ENCODE assay signal across 12 cellular contexts in genomic region chr17:77129568-77130301, GRCh38. TPM values are rescaled to one million over a fixed set of nuclear protein-coding genes. Genes with fewer than 3 reads are reported as not detected.
DNase-seq lines count a peak whose midpoint lies in the region; ATAC-seq and TF ChIP-seq lines count a peak whose summit lies in the region.
"Had no signal": no experiment of that assay in that cellular context is flagged by ENCODE, and none has a peak within 500 bp of the region (broad histone marks: within the 10 kb centered on the region; RNA-seq: fewer than 3 reads in every experiment).

No MANE protein-coding gene starts in this region.

- in situ Hi-C loops in GM13976 (cut with MboI; ENCODE audit: low sequenced_read_pairs, unreplicated experiment): no loop called here

- H3K27me3 ChIP-seq in GM23338 (ENCODE audit: insufficient read depth) (no peaks in the 10 kb centered on the region), gastroesophageal sphincter (no peaks in the 10 kb centered on the region), skeletal muscle satellite cell (ENCODE audit: control insufficient read depth, insufficient read depth, low read length) (no peaks in the 10 kb centered on the region)

- H3K27me3 Mint-ChIP-seq in GM23338 (ENCODE audit: insufficient read depth, low read depth, poor library complexity) (peaks cover 4% of the 10 kb centered on the region), WTC11 (ENCODE audit: low read depth) (no peaks in the 10 kb centered on the region)

- H3K9me3 ChIP-seq in gastroesophageal sphincter: no peaks in the 10 kb centered on the region
- no peaks in the 10 kb centered on the region for H3K9me3 ChIP-seq in skeletal muscle satellite cell (replicated peaks; ENCODE audit: low read length)

- H3K4me3 ChIP-seq in GM23338 (no peak overlapping the region), gastroesophageal sphincter (no peak overlapping the region), skeletal muscle satellite cell (ENCODE audit: low read length) (no peak overlapping the region)

- CTCF ChIA-PET in WTC11 (lab: Charles Lee): interaction anchor here (1.1 to 1.5 kb wide), 2 partner anchors 73 to 262 kb away, joined by 3 to 4 read pairs; no protein-coding TSS in a partner anchor

- H3K4me1 Mint-ChIP-seq in GM23338 (peaks cover 3% of the 10 kb centered on the region; the same call in 2 of the 3 replicates), WTC11 (peaks cover 3% of the 10 kb centered on the region; the same call in 1 of the 2 replicates)

- H3K27ac Mint-ChIP-seq in GM23338 (0 out of 2 replicates have a peak overlapping the region, but pooled peaks have one; percentile 77), WTC11 (peak overlapping the region; percentile 74)

- H3K9me3 Mint-ChIP-seq in GM23338 (no peaks in the 10 kb centered on the region), WTC11 (no peaks in the 10 kb centered on the region)

- DNase-seq in GM23338 (ENCODE audit: low spot score): no peak
- DNase-seq in WTC11 (ENCODE audit: low spot score): no peak
- no peak for DNase-seq in GM13976 (ENCODE audit: low spot score)
- no peak for DNase-seq in activated CD4-positive, alpha-beta T cell treated with anti-CD3 and anti-CD28 coated beads, Interleukin-2, amount 50 U/mL, for 1 hour
- DNase-seq: cerebellar nuclear complex; GDM1; NCI-H345; stimulated activated CD4-positive, alpha-beta T cell treated with anti-CD3 and anti-CD28 coated beads, Interleukin-4, amount 100 ng/mL, for 1 hour had no signal

- WGBS in gastroesophageal sphincter (ENCODE audit: low coverage in 1 of 2), 2 donors: 48 to 61% methylated on average over 7 of the region's 13 CpGs

- H3K79me2 ChIP-seq in GM23338 (replicated peaks; ENCODE audit: insufficient read depth): no peaks in the 10 kb centered on the region

- TF ChIP-seq EP300 in gastroesophageal sphincter (IDR thresholded peaks at IDR 0.05): no peak

- peak overlapping the region; percentile 78; the same call in 1 of the 2 replicates for H2AFZ ChIP-seq in GM23338

- H3F3A ChIP-seq in GM23338 (replicated peaks; ENCODE audit: low read depth): no peaks in the 10 kb centered on the region

- no peak overlapping the region for H3K27ac ChIP-seq in GM23338 (ENCODE audit: low read depth)
- H3K27ac ChIP-seq in gastroesophageal sphincter: peak overlapping the region in 3 of 4 donors; percentile 58 to 73 (median 60)

- H3K36me3 ChIP-seq in GM23338 (ENCODE audit: insufficient read depth) (no peaks in the 10 kb centered on the region), gastroesophageal sphincter (no peaks in the 10 kb centered on the region), skeletal muscle satellite cell (ENCODE audit: insufficient read depth, low read length) (no peaks in the 10 kb centered on the region)

- no peak overlapping the region for H3K4me3 Mint-ChIP-seq in GM23338
- H3K4me3 Mint-ChIP-seq in WTC11: no peak overlapping the region

- H3K4me2 ChIP-seq in GM23338: no peak overlapping the region
- peak overlapping the region; percentile 23 for H3K4me2 ChIP-seq in skeletal muscle satellite cell (ENCODE audit: low read length)

- H3K9ac ChIP-seq in skeletal muscle satellite cell (ENCODE audit: low read depth, low read length): peak overlapping the region; percentile 34

- POLR2A ChIA-PET in WTC11 (lab: Charles Lee): interaction anchor here (0.6 to 1.0 kb wide), 3 partner anchors 11 to 43 kb away, joined by 3 to 5 read pairs (median 3); partner anchors contain the start of gene SEC14L1

- H4K20me1 ChIP-seq in GM23338 (replicated peaks; ENCODE audit: insufficient read depth): no peaks in the 10 kb centered on the region

- TF ChIP-seq CTCF in GM23338 (conservative IDR thresholded peaks at IDR 0.05; ENCODE audit: low read depth in 2 of 2): no peak
- no peak for TF ChIP-seq CTCF in WTC11 (IDR thresholded peaks at IDR 0.05)
- no peak for TF ChIP-seq CTCF in gastroesophageal sphincter (IDR thresholded peaks at IDR 0.05)
- no peak for TF ChIP-seq CTCF in GM13976 (IDR thresholded peaks at IDR 0.05; ENCODE audit: borderline replicate concordance, control extremely low read depth, extremely low read depth, insufficient read depth, missing control alignments)

- no peak for TF ChIP-seq POLR2A in gastroesophageal sphincter (IDR thresholded peaks at IDR 0.05)

- H3K4me1 ChIP-seq in GM23338 (ENCODE audit: insufficient read depth): no peaks in the 10 kb centered on the region
- peaks cover 0 to 38% (median 4%) of the 10 kb centered on the region in 3 donors for H3K4me1 ChIP-seq in gastroesophageal sphincter
- H3K4me1 ChIP-seq in skeletal muscle satellite cell (ENCODE audit: control insufficient read depth, insufficient read depth, low read length): peaks cover 60% of the 10 kb centered on the region

- ATAC-seq in GM23338: no peak
- no peak for ATAC-seq in WTC11
- ATAC-seq in gastroesophageal sphincter: no peak
- no peak for ATAC-seq in HG02642 (IDR thresholded peaks at IDR 0.05; ENCODE audit: poor library complexity, unreplicated experiment)
- ATAC-seq in GM19035 (IDR thresholded peaks at IDR 0.05; ENCODE audit: unreplicated experiment): no peak

- no peaks in the 10 kb centered on the region for H3K36me3 Mint-ChIP-seq in GM23338 (ENCODE audit: low read depth)
- H3K36me3 Mint-ChIP-seq in WTC11: no peaks in the 10 kb centered on the region

- no peaks in the 10 kb centered on the region for H3K9me2 ChIP-seq in GM23338 (ENCODE audit: insufficient read depth)

TF ChIP-seq in GM23338, 12 proteins besides CTCF, POLR2A, EP300 and RAD21 (continues in another document):
- TF ChIP-seq JUNB (IDR thresholded peaks at IDR 0.05; ENCODE audit: unreplicated experiment) (no peak), EZH2 (IDR thresholded peaks at IDR 0.05; ENCODE audit: low read depth, unreplicated experiment) (no peak), CREB1 (CRISPR knock-in tag; IDR thresholded peaks at IDR 0.05; ENCODE audit: low read depth) (no peak), NANOG (IDR thresholded peaks at IDR 0.05; ENCODE audit: borderline replicate concordance) (no peak), POLR2AphosphoS5 (IDR thresholded peaks at IDR 0.05; ENCODE audit: low read depth) (no peak)

TF ChIP-seq in WTC11, 78 proteins besides CTCF, POLR2A, EP300 and RAD21:
- no peak for TF ChIP-seq ZNF281 (CRISPR knock-in tag; IDR thresholded peaks at IDR 0.05)
- TF ChIP-seq ERG (CRISPR knock-in tag; IDR thresholded peaks at IDR 0.05): no peak

RNA-seq across cellular contexts. Expression of gene SEC14L1, which starts 11.0 kb away (rescaled TPM):
- 54.8 and 81.8 TPM in 2 replicates for total RNA-seq in GM23338 (2014; rRNA removed; shearing (Covaris generic))
- polyA plus RNA-seq in GM23338 (2016; fragmentation: Nextera tagmentation; extraction: Ambion mirVana): 26.8 and 32.3 TPM in 2 replicates
- total RNA-seq in WTC11 (2021) (77.2 to 82.8 TPM (median 81.0 TPM) in 3 replicates), gastroesophageal sphincter (10 to 100 TPM; 38.4 to 86.1 (median 40.1) TPM)
- 25.1 and 27.9 TPM in 2 replicates for total RNA-seq in skeletal muscle satellite cell (2012; rRNA removed)
